16 cellular contexts compared by ENCODE assay signal in the genomic region with DNA sequence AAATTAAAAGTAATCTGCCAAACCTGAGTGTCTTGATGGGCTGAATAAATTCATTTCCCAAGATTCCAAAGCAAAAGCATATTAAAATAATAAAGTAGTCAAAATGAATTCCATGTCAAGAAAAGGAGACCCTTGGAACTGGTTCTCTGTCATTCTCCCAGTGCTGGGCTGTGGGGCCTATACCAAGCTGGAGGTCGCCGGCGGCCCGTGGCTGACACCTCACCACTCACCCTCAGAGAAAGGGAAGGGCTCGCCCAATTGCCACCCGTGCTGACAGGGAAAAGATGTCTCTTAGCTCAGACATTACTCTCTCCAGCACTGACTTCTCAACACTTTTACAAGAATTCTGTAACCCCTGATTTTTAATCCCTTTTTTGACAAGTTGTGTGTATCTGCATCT. TPM values are rescaled to one million over a fixed set of nuclear protein-coding genes. Genes with fewer than 3 reads are reported as not detected.
DNase-seq lines count a peak whose midpoint lies in the region; ATAC-seq and TF ChIP-seq lines count a peak whose summit lies in the region.
"Had no signal": no experiment of that assay in that cellular context is flagged by ENCODE, and none has a peak within 500 bp of the region (broad histone marks: within the 10 kb centered on the region; RNA-seq: fewer than 3 reads in every experiment).

No MANE protein-coding gene starts in this region.

- H3K4me1 Mint-ChIP-seq in nephron progenitor cell = peaks cover 25% of the 10 kb centered on the region
- H3K4me1 Mint-ChIP-seq: CD14-positive monocyte; CD4-positive, alpha-beta memory T cell had no signal

- peaks cover 31% of the 10 kb centered on the region for H3K36me3 Mint-ChIP-seq in nephron progenitor cell (ENCODE audit: low read depth)

- 89 to 91% methylated on average over 6 of the region's 6 CpGs for WGBS in thyroid gland, 2 donors
- 91% methylated on average over 6 of the region's 6 CpGs for WGBS in suprapubic skin

- no peak for TF ChIP-seq EP300 in suprapubic skin (IDR thresholded peaks at IDR 0.05)

- peak overlapping the region; percentile 8 for H3K27ac Mint-ChIP-seq in nephron progenitor cell
- H3K27ac Mint-ChIP-seq: CD4-positive, alpha-beta memory T cell had no signal

- intact Hi-C loops in Right ventricle myocardium inferior (cut with DNase I) = no loop called here
- intact Hi-C loops in thyroid gland (cut with DNase I) = no loop called here

- H3K4me1 ChIP-seq in cardiac muscle cell (ENCODE audit: low read depth) (peaks cover 17% of the 10 kb centered on the region), thyroid gland (peaks cover 0 to 5% of the 10 kb centered on the region in 2 donors), suprapubic skin (no peaks in the 10 kb centered on the region)
- H3K4me1 ChIP-seq: BLaER1, HAP-1 had no signal

- no peaks in the 10 kb centered on the region for H3K36me3 ChIP-seq in cardiac muscle cell
- H3K36me3 ChIP-seq in thyroid gland = no peaks in the 10 kb centered on the region
- H3K36me3 ChIP-seq in suprapubic skin = peaks cover 27% of the 10 kb centered on the region
- H3K36me3 ChIP-seq: HAP-1 had no signal

- no peak overlapping the region for H3K4me3 ChIP-seq in cardiac muscle cell
- H3K4me3 ChIP-seq in coronary artery = no peak overlapping the region
- H3K4me3 ChIP-seq in thyroid gland (replicated peaks in 1 of 3) = no peak overlapping the region
- H3K4me3 ChIP-seq in suprapubic skin = no peak overlapping the region
- H3K4me3 ChIP-seq: BLaER1, GM23248, HAP-1 had no signal

- TF ChIP-seq CTCF in cardiac muscle cell (IDR thresholded peaks at IDR 0.05; ENCODE audit: low read depth, low read length) = no peak
- TF ChIP-seq CTCF in coronary artery (IDR thresholded peaks at IDR 0.05) = no peak
- no peak for TF ChIP-seq CTCF in nephron progenitor cell (IDR thresholded peaks at IDR 0.05)
- no peak for TF ChIP-seq CTCF in thyroid gland (IDR thresholded peaks at IDR 0.05)
- TF ChIP-seq CTCF in suprapubic skin (IDR thresholded peaks at IDR 0.05) = no peak

- ATAC-seq in Right ventricle myocardium inferior = no peak
- ATAC-seq in HG02642 (IDR thresholded peaks at IDR 0.05; ENCODE audit: poor library complexity, unreplicated experiment) = no peak

- H3K9me3 Mint-ChIP-seq in nephron progenitor cell = no peaks in the 10 kb centered on the region
- H3K9me3 Mint-ChIP-seq: CD14-positive monocyte; CD4-positive, alpha-beta memory T cell had no signal

- TF ChIP-seq POLR2A in thyroid gland (IDR thresholded peaks at IDR 0.05) (no peak), suprapubic skin (IDR thresholded peaks at IDR 0.05) (no peak)

- H3K27me3 Mint-ChIP-seq in nephron progenitor cell (ENCODE audit: low read depth, poor library complexity) = peaks cover 4% of the 10 kb centered on the region
- H3K27me3 Mint-ChIP-seq: CD4-positive, alpha-beta memory T cell had no signal

- no peak overlapping the region for H3K4me3 Mint-ChIP-seq in nephron progenitor cell
- H3K4me3 Mint-ChIP-seq: CD14-positive monocyte; CD4-positive, alpha-beta memory T cell had no signal

- H3K9me3 ChIP-seq in cardiac muscle cell (ENCODE audit: low read depth) (no peaks in the 10 kb centered on the region), thyroid gland (no peaks in the 10 kb centered on the region), suprapubic skin (no peaks in the 10 kb centered on the region)
- H3K9me3 ChIP-seq: BLaER1, HAP-1 had no signal

- H3K27me3 ChIP-seq in cardiac muscle cell (no peaks in the 10 kb centered on the region), thyroid gland (no peaks in the 10 kb centered on the region), suprapubic skin (no peaks in the 10 kb centered on the region)
- H3K27me3 ChIP-seq: BLaER1 had no signal

- H3K27ac ChIP-seq in cardiac muscle cell (peak overlapping the region; percentile 60), coronary artery (no peak overlapping the region), thyroid gland (peak overlapping the region in 2 of 3 donors; percentile 19 to 44), suprapubic skin (no peak overlapping the region)
- H3K27ac ChIP-seq: BLaER1, GM23248 had no signal

- no peak for DNase-seq in cardiac muscle cell (ENCODE audit: low read depth in 1 of 2, low spot score in 1 of 2)
- DNase-seq in Right ventricle myocardium inferior (ENCODE audit: missing footprints) = no peak
- DNase-seq in coronary artery (ENCODE audit: low spot score) = peak; percentile 26
- DNase-seq in nephron progenitor cell = no peak
- no peak for DNase-seq in thyroid gland
- no peak for DNase-seq in suprapubic skin (ENCODE audit: low spot score in 2 of 2)
- DNase-seq: 8988T; CD4-positive, alpha-beta memory T cell; DMS153; DMS79; GDM1; GM23248 had no signal

RNA-seq across cellular contexts. Expression of gene GATB, which starts 51.7 kb away (rescaled TPM):
- total RNA-seq in cardiac muscle cell (24.4 and 38.1 TPM in 2 replicates), Right ventricle myocardium inferior (171 TPM), thyroid gland (10 to 100 TPM; 10.9 to 32.5 (median 22.9) TPM), suprapubic skin (10 to 100 TPM; 34.3 to 66.3 (median 47.2) TPM)
- 41.9 and 45.3 TPM in 2 replicates for polyA plus RNA-seq in cardiac muscle cell

Comparison
In these comparisons a context has a peak if more than half of its experiments do, and no peak if none do; other contexts are left out.
1. H3K27ac ChIP-seq: peak in cardiac muscle cell (single experiment) and thyroid gland (2 of 3); none in coronary artery (0 of 2) and suprapubic skin (single experiment).